ENCODE assay signal across 8 cellular contexts in genomic region chr2:24919100-24919976, GRCh38. TPM values are rescaled to one million over a fixed set of nuclear protein-coding genes. Genes with fewer than 3 reads are reported as not detected.
DNase-seq lines count a peak whose midpoint lies in the region; ATAC-seq and TF ChIP-seq lines count a peak whose summit lies in the region.

No MANE protein-coding gene starts in this region.

- DNase-seq in CD1c-positive myeloid dendritic cell (ENCODE audit: extremely low spot score) (peak; percentile 66), HK-2 (ENCODE audit: unreplicated experiment) (peak; percentile 43), MCF 10A (ENCODE audit: unreplicated experiment) (peak; percentile 54), kidney tubule cell (ENCODE audit: low spot score) (peak; percentile 24), hippocampal formation (lab: John Stamatoyannopoulos, UW) (no peak)
- DNase-seq in T-helper 2 cell treated with Interferon-gamma antibody and Interleukin-4, amounts not matched to agents 5 μg/mL and 100 μg/mL, for 36 hours (ENCODE audit: low spot score) = peak; percentile 67
- DNase-seq in stimulated activated CD4-positive, alpha-beta T cell treated with anti-CD3 and anti-CD28 coated beads, TNF-alpha, amount 100 ng/mL, for 24 hours (ENCODE audit: low read depth in 3 of 3) = peak in 2 of 3 experiments; percentile 13 to 69

- POLR2A ChIA-PET in MCF 10A (lab: Yijun Ruan, JAX) = interaction anchor here (0.5 to 2.2 kb wide), 8 partner anchors 24 to 510 kb away, joined by 3 to 5 read pairs (median 4); no protein-coding TSS in a partner anchor

- H3K4me3 Mint-ChIP-seq in T-helper 2 cell treated with Interferon-gamma antibody and Interleukin-4, amounts not matched to agents 5 μg/mL and 100 μg/mL, for 36 hours = peak overlapping the region; percentile 92
- H3K4me3 Mint-ChIP-seq in MCF 10A (ENCODE audit: unreplicated experiment) = peak overlapping the region; percentile 93

- intact Hi-C loops in MCF 10A (cut with micrococcal nuclease) = no loop called here

- BruUV-seq in MCF 10A (replicated peaks; lab: Mats Ljungman, UMichigan) = TSS peak; percentile 26

- CTCF ChIA-PET in MCF 10A (lab: Yijun Ruan, JAX) = interaction anchor here (0.7 to 1.0 kb wide), 2 partner anchors 163 to 204 kb away, joined by 3 read pairs; no protein-coding TSS in a partner anchor

- H3K27me3 Mint-ChIP-seq in T-helper 2 cell treated with Interferon-gamma antibody and Interleukin-4, amounts not matched to agents 5 μg/mL and 100 μg/mL, for 36 hours (ENCODE audit: low read depth) = no peaks in the 10 kb centered on the region
- H3K27me3 Mint-ChIP-seq in MCF 10A (ENCODE audit: insufficient read depth, unreplicated experiment) = no peaks in the 10 kb centered on the region

- no peak for TF ChIP-seq CTCF in MCF 10A (IDR thresholded peaks at IDR 0.05; ENCODE audit: unreplicated experiment)

- no peaks in the 10 kb centered on the region for H3K9me3 Mint-ChIP-seq in T-helper 2 cell treated with Interferon-gamma antibody and Interleukin-4, amounts not matched to agents 5 μg/mL and 100 μg/mL, for 36 hours
- no peaks in the 10 kb centered on the region for H3K9me3 Mint-ChIP-seq in MCF 10A (ENCODE audit: unreplicated experiment)

- peaks cover 17% of the 10 kb centered on the region for H3K36me3 Mint-ChIP-seq in T-helper 2 cell treated with Interferon-gamma antibody and Interleukin-4, amounts not matched to agents 5 μg/mL and 100 μg/mL, for 36 hours (ENCODE audit: low read depth)
- peaks cover 14% of the 10 kb centered on the region for H3K36me3 Mint-ChIP-seq in MCF 10A (ENCODE audit: insufficient read depth, unreplicated experiment)

- peaks cover 28% of the 10 kb centered on the region for H3K4me1 Mint-ChIP-seq in T-helper 2 cell treated with Interferon-gamma antibody and Interleukin-4, amounts not matched to agents 5 μg/mL and 100 μg/mL, for 36 hours (ENCODE audit: low read depth)
- peaks cover 17% of the 10 kb centered on the region for H3K4me1 Mint-ChIP-seq in MCF 10A (ENCODE audit: insufficient read depth, unreplicated experiment)

- H3K27ac Mint-ChIP-seq in T-helper 2 cell treated with Interferon-gamma antibody and Interleukin-4, amounts not matched to agents 5 μg/mL and 100 μg/mL, for 36 hours = peak overlapping the region; percentile 78
- H3K27ac Mint-ChIP-seq in MCF 10A (ENCODE audit: low read depth, unreplicated experiment) = peak overlapping the region; percentile 85

- ATAC-seq in GM19438 (IDR thresholded peaks at IDR 0.05; ENCODE audit: low read depth, unreplicated experiment) = peak; percentile 28

RNA-seq across cellular contexts. Expression of gene ADCY3, which starts 0.7 kb away (rescaled TPM):
- 50.3 and 62.9 TPM in 2 replicates for total RNA-seq in MCF 10A (2022)

RNA-seq across cellular contexts. Expression of gene DNAJC27, which starts 52.4 kb away (rescaled TPM):
- 5.8 and 7.1 TPM in 2 replicates for total RNA-seq in MCF 10A (2022)

Comparison
In these comparisons a context has a peak if more than half of its experiments do, and no peak if none do; other contexts are left out.
1. DNase-seq: peak in CD1c-positive myeloid dendritic cell (single experiment), HK-2 (single experiment), T-helper 2 cell treated with Interferon-gamma antibody and Interleukin-4, amounts not matched to agents 5 μg/mL and 100 μg/mL, for 36 hours (single experiment), MCF 10A (single experiment), kidney tubule cell (single experiment) and stimulated activated CD4-positive, alpha-beta T cell treated with anti-CD3 and anti-CD28 coated beads, TNF-alpha, amount 100 ng/mL, for 24 hours (2 of 3); none in hippocampal formation (0 of 2).